In the genomic region with DNA sequence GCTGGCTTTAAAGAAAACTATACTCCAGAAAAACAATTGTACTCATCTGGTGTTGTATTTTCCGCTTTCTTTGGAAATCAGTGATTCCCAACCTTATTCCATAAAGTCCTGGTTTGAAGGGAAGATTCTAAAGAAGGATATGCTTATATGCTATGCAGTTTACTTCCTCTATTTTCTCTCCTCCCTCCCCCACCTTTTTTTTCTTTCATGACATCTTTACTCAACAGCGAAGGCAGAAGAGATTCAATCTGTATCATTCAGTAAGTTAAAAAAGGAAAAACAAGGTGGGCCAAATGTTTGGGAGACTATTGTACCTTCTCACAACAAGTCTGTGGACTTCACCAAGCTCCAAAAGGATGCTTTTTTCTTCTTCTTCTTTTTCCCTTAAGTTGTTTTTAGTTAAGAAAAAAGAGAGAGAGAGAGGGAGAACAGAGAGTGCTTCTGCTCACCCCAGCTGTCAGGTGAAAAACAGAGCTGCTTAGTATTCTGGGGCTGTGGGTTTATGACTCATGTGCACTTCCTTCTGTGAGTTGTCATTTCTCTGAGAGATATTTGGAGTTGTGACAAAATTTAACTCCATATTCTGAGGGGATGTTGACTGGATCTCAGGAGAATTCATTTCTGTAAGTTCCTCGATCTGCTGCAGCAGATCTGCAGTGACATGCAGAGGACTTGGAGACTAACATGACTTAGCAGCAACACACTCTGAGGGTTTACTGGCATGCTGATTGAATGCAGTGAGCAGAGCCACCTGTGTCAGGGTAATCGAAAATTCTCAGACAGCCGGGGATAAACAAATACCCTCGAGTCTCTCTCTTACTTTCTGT, we compare ENCODE assay signal across 8 cellular contexts.
DNase-seq lines count a peak whose midpoint lies in the region; ATAC-seq and TF ChIP-seq lines count a peak whose summit lies in the region.

No MANE protein-coding gene starts in this region.

- H3K4me1 ChIP-seq in prostate gland (replicated peaks) = no peaks in the 10 kb centered on the region

- no peak for TF ChIP-seq CTCF in prostate gland (IDR thresholded peaks at IDR 0.05)

- ATAC-seq in GM21825 (IDR thresholded peaks at IDR 0.05; ENCODE audit: unreplicated experiment) = peak; percentile 86

- intact Hi-C loops in prostate gland (cut with DNase I) = no loop called here

- no peaks in the 10 kb centered on the region for H3K36me3 ChIP-seq in prostate gland

- H3K27me3 ChIP-seq in prostate gland (replicated peaks; ENCODE audit: insufficient read depth) = no peaks in the 10 kb centered on the region

- peak; percentile 61 for DNase-seq in GDM1 (lab: John Stamatoyannopoulos, UW)
- DNase-seq in LoVo (ENCODE audit: low spot score) = peak; percentile 9
- peak; percentile 34 for DNase-seq in activated CD4-positive, CD25-positive, alpha-beta regulatory T cell treated with anti-CD3 and anti-CD28 coated beads, Interleukin-2, amount 50 U/mL, for 72 hours
- DNase-seq in effector CD4-positive, alpha-beta T cell = peak; percentile 41
- no peak for DNase-seq in prostate gland (ENCODE audit: low spot score)
- no peak for DNase-seq in retina
- DNase-seq in NCI-H146 (lab: John Stamatoyannopoulos, UW) = no peak

- H3K4me3 ChIP-seq in prostate gland = no peak overlapping the region

- no peaks in the 10 kb centered on the region for H3K9me3 ChIP-seq in prostate gland

- TF ChIP-seq POLR2A in prostate gland (IDR thresholded peaks at IDR 0.05) = no peak

- peak overlapping the region; percentile 45 to 58 for H3K27ac ChIP-seq in prostate gland

- WGBS in prostate gland = 22% methylated on average over 6 of the region's 6 CpGs

Comparison
In these comparisons a context has a peak if more than half of its experiments do, and no peak if none do; other contexts are left out.
1. DNase-seq: peak in GDM1 (single experiment), LoVo (single experiment), activated CD4-positive, CD25-positive, alpha-beta regulatory T cell treated with anti-CD3 and anti-CD28 coated beads, Interleukin-2, amount 50 U/mL, for 72 hours (single experiment) and effector CD4-positive, alpha-beta T cell (single experiment); none in prostate gland (single experiment), retina (single experiment) and NCI-H146 (single experiment).